17 cellular contexts compared by ENCODE assay signal in the genomic region with DNA sequence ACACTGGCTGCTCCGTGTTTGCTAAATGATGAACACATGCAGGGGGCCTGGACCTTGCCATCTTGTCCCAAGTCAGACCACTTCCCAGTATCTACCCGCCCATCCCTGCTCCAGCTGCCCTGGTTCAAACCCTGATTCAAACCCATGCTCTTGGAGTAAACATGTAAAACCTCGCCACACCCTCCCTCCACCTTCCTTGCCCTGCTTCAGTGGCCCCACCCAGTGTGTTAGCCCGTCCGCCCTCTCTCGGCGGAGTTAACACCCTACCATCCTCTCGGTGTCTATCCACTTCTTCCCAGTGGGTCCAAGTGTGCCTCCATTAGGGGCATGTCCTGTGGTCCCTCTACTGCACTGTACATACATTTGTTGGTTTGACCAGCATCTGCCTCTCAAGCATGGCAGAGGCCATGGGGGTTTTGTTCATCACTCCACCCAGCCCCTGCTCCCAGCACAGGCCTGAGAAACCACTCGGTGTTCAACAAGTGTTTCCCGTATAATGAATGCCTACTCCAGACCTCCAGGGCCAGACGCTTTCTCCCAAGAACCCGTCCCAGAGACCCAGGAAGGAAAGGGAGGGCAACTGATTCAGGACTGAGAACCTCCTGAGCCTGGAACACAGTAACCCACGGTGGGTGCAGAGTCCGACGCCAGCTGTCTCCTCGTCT.
"Had no signal": no experiment of that assay in that cellular context is flagged by ENCODE, and none has a peak within 500 bp of the region (broad histone marks: within the 10 kb centered on the region; RNA-seq: fewer than 3 reads in every experiment).

No MANE protein-coding gene starts in this region.

- H3K4me3 ChIP-seq: adrenal gland, left ventricle myocardium inferior, upper lobe of left lung had no signal

- H3K36me3 Mint-ChIP-seq: natural killer cell had no signal

- H3K27me3 Mint-ChIP-seq: activated naive CD4-positive, alpha-beta T cell treated with anti-CD3 and anti-CD28 coated beads, Interleukin-2, amount 10 ng/mL, durations not matched to agents 7 days and 5 days; central memory CD8-positive, alpha-beta T cell; stimulated activated naive CD8-positive, alpha-beta T cell treated with anti-CD3 and anti-CD28 coated beads, Interleukin-15, amount 100 ng/mL, for 72 hours had no signal

- H3K4me1 Mint-ChIP-seq: central memory CD8-positive, alpha-beta T cell; natural killer cell had no signal

- H3K4me1 ChIP-seq: adrenal gland, foreskin keratinocyte, left ventricle myocardium inferior, upper lobe of left lung had no signal

- H3K27me3 ChIP-seq: adrenal gland, foreskin keratinocyte, upper lobe of left lung had no signal

- H3K9me3 Mint-ChIP-seq: activated naive CD4-positive, alpha-beta T cell treated with anti-CD3 and anti-CD28 coated beads, Interleukin-2, amount 10 ng/mL, durations not matched to agents 7 days and 5 days; central memory CD8-positive, alpha-beta T cell; natural killer cell; stimulated activated naive CD8-positive, alpha-beta T cell treated with anti-CD3 and anti-CD28 coated beads, Interleukin-15, amount 100 ng/mL, for 72 hours had no signal

- H3K9me3 ChIP-seq: adrenal gland, left ventricle myocardium inferior, upper lobe of left lung had no signal

- H3K27ac ChIP-seq: adrenal gland, foreskin keratinocyte, left ventricle myocardium inferior, upper lobe of left lung had no signal

- ATAC-seq: foreskin keratinocyte; natural killer cell; sciatic nerve; stimulated activated naive CD8-positive, alpha-beta T cell treated with anti-CD3 and anti-CD28 coated beads, Interleukin-15, amount 100 ng/mL, for 72 hours had no signal

- DNase-seq: activated CD4-positive, alpha-beta T cell treated with anti-CD3 and anti-CD28 coated beads, Interleukin-2, amount 50 U/mL, for 48 hours; activated CD4-positive, CD25-positive, alpha-beta regulatory T cell treated with anti-CD3 and anti-CD28 coated beads, Interleukin-2, amount 50 U/mL, for 72 hours; activated naive CD4-positive, alpha-beta T cell treated with anti-CD3 and anti-CD28 coated beads, Interleukin-2, amount 10 ng/mL, durations not matched to agents 7 days and 5 days; adrenal gland; cortex of kidney; effector memory CD4-positive, alpha-beta T cell; foreskin keratinocyte; glutamatergic neuron; hypothalamus; kidney; left ventricle myocardium inferior; natural killer cell; stimulated activated naive CD8-positive, alpha-beta T cell treated with anti-CD3 and anti-CD28 coated beads, Interleukin-15, amount 100 ng/mL, for 72 hours; T-helper 9 cell; upper lobe of left lung had no signal

- H3K4me3 Mint-ChIP-seq: activated naive CD4-positive, alpha-beta T cell treated with anti-CD3 and anti-CD28 coated beads, Interleukin-2, amount 10 ng/mL, durations not matched to agents 7 days and 5 days; central memory CD8-positive, alpha-beta T cell; natural killer cell; stimulated activated naive CD8-positive, alpha-beta T cell treated with anti-CD3 and anti-CD28 coated beads, Interleukin-15, amount 100 ng/mL, for 72 hours had no signal

- H3K27ac Mint-ChIP-seq: activated naive CD4-positive, alpha-beta T cell treated with anti-CD3 and anti-CD28 coated beads, Interleukin-2, amount 10 ng/mL, durations not matched to agents 7 days and 5 days; natural killer cell; stimulated activated naive CD8-positive, alpha-beta T cell treated with anti-CD3 and anti-CD28 coated beads, Interleukin-15, amount 100 ng/mL, for 72 hours had no signal
